In the genomic region with DNA sequence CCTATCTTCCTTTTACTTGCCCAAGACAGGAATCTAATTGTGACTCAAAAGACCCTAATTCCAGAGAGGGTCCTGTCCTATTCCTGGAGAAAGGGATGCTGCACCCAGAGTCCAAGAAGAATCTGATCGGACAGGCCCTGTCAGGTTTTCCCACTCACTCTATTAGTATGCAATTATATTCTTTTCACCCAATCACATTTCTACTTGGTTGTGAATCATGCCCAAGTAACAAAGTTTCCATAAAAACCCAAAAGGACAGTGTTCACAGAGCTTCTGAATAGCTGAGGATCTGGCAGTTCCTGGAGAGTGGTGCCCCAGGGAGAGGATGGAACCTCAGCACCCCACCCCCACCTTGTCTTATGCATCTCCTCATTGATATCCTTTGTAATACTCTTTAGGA, we compare ENCODE assay signal across 24 cellular contexts.
"Had no signal": no experiment of that assay in that cellular context is flagged by ENCODE, and none has a peak within 500 bp of the region (broad histone marks: within the 10 kb centered on the region; RNA-seq: fewer than 3 reads in every experiment).

No MANE protein-coding gene starts in this region.

- H3K27me3 ChIP-seq: body of pancreas, neural progenitor cell, sigmoid colon, upper lobe of left lung had no signal

- H3K36me3 Mint-ChIP-seq: activated CD8-positive, alpha-beta memory T cell treated with anti-CD3 and anti-CD28 coated beads, Interleukin-2, amount 10 ng/mL, durations not matched to agents 7 days and 5 days; activated naive CD4-positive, alpha-beta T cell treated with anti-CD3 and anti-CD28 coated beads, Interleukin-2, amount 10 ng/mL, durations not matched to agents 7 days and 5 days; naive B cell; neural progenitor cell had no signal

- H3K9ac ChIP-seq: neural progenitor cell had no signal

- H3K4me1 Mint-ChIP-seq: activated CD4-positive, alpha-beta memory T cell treated with anti-CD3 and anti-CD28 coated beads, Interleukin-2, amount 10 ng/mL, durations not matched to agents 7 days and 5 days; activated naive CD4-positive, alpha-beta T cell treated with anti-CD3 and anti-CD28 coated beads, Interleukin-2, amount 10 ng/mL, durations not matched to agents 7 days and 5 days; activated naive CD8-positive, alpha-beta T cell treated with anti-CD3 and anti-CD28 coated beads, Interleukin-2, amount 50 U/mL, for 24 hours; naive B cell had no signal

- H3K36me3 ChIP-seq: neural progenitor cell, sigmoid colon, thoracic aorta, upper lobe of left lung had no signal

- H3K4me3 Mint-ChIP-seq: activated CD4-positive, alpha-beta memory T cell treated with anti-CD3 and anti-CD28 coated beads, Interleukin-2, amount 10 ng/mL, durations not matched to agents 7 days and 5 days; activated CD4-positive, alpha-beta T cell treated with anti-CD3 and anti-CD28 coated beads, Interleukin-2, amount 10 ng/mL, durations not matched to agents 24 days and 14 days; activated CD8-positive, alpha-beta memory T cell treated with anti-CD3 and anti-CD28 coated beads, Interleukin-2, amount 10 ng/mL, durations not matched to agents 7 days and 5 days; activated naive CD4-positive, alpha-beta T cell treated with anti-CD3 and anti-CD28 coated beads, Interleukin-2, amount 10 ng/mL, durations not matched to agents 7 days and 5 days; activated naive CD8-positive, alpha-beta T cell treated with anti-CD3 and anti-CD28 coated beads, Interleukin-2, amount 50 U/mL, for 24 hours; naive B cell; neural progenitor cell had no signal

- H3K27ac Mint-ChIP-seq: activated CD4-positive, alpha-beta memory T cell treated with anti-CD3 and anti-CD28 coated beads, Interleukin-2, amount 10 ng/mL, durations not matched to agents 7 days and 5 days; activated CD4-positive, alpha-beta T cell treated with anti-CD3 and anti-CD28 coated beads, Interleukin-2, amount 10 ng/mL, durations not matched to agents 24 days and 14 days; activated CD8-positive, alpha-beta memory T cell treated with anti-CD3 and anti-CD28 coated beads, Interleukin-2, amount 10 ng/mL, durations not matched to agents 7 days and 5 days; activated naive CD4-positive, alpha-beta T cell treated with anti-CD3 and anti-CD28 coated beads, Interleukin-2, amount 10 ng/mL, durations not matched to agents 7 days and 5 days; activated naive CD8-positive, alpha-beta T cell treated with anti-CD3 and anti-CD28 coated beads, Interleukin-2, amount 50 U/mL, for 24 hours; naive B cell; neural progenitor cell had no signal

- DNase-seq: activated CD4-positive, alpha-beta memory T cell treated with anti-CD3 and anti-CD28 coated beads, Interleukin-2, amount 10 ng/mL, durations not matched to agents 7 days and 5 days; activated CD4-positive, alpha-beta T cell treated with anti-CD3 and anti-CD28 coated beads, Interleukin-2, amount 10 ng/mL, durations not matched to agents 24 days and 14 days; activated CD8-positive, alpha-beta memory T cell treated with anti-CD3 and anti-CD28 coated beads, Interleukin-2, amount 10 ng/mL, durations not matched to agents 7 days and 5 days; activated effector memory CD4-positive, alpha-beta T cell treated with anti-CD3 and anti-CD28 coated beads, Interleukin-2, amount 50 U/mL, for 16 hours; activated naive CD4-positive, alpha-beta T cell treated with anti-CD3 and anti-CD28 coated beads, Interleukin-2, amount 10 ng/mL, durations not matched to agents 7 days and 5 days; activated naive CD8-positive, alpha-beta T cell treated with anti-CD3 and anti-CD28 coated beads, Interleukin-2, amount 50 U/mL, for 24 hours; activated T-cell treated with anti-CD3 and anti-CD28 coated beads for 4 hours; body of pancreas; caudate nucleus; dermis blood vessel endothelial cell; effector CD8-positive, alpha-beta T cell; head of caudate nucleus; hypothalamus; left colon; naive B cell; sigmoid colon; stimulated activated CD4-positive, alpha-beta T cell treated with anti-CD3 and anti-CD28 coated beads, Interleukin-4, amount 100 ng/mL, for 1 hour; stimulated activated naive CD4-positive, alpha-beta T cell treated with Interleukin-2 at 50 U/mL for 16 hours; upper lobe of left lung had no signal

- H3K9me3 ChIP-seq: body of pancreas, sigmoid colon, thoracic aorta, upper lobe of left lung had no signal

- H3K9me3 Mint-ChIP-seq: activated CD4-positive, alpha-beta memory T cell treated with anti-CD3 and anti-CD28 coated beads, Interleukin-2, amount 10 ng/mL, durations not matched to agents 7 days and 5 days; activated naive CD4-positive, alpha-beta T cell treated with anti-CD3 and anti-CD28 coated beads, Interleukin-2, amount 10 ng/mL, durations not matched to agents 7 days and 5 days; neural progenitor cell had no signal

- H3K4me2 ChIP-seq: neural progenitor cell had no signal

- H2AFZ ChIP-seq: neural progenitor cell had no signal

- H3K4me3 ChIP-seq: body of pancreas, neural progenitor cell, sigmoid colon, thoracic aorta, upper lobe of left lung had no signal

- H3K27ac ChIP-seq: body of pancreas, neural progenitor cell, sigmoid colon, thoracic aorta, upper lobe of left lung, VCaP had no signal

- H3K4me1 ChIP-seq: body of pancreas, neural progenitor cell, sigmoid colon had no signal

- ATAC-seq: activated CD4-positive, CD25-positive, alpha-beta regulatory T cell treated with anti-CD3 and anti-CD28 coated beads, Interleukin-2, amount 50 U/mL, for 24 hours; activated CD8-positive, alpha-beta memory T cell treated with anti-CD3 and anti-CD28 coated beads, Interleukin-2, amount 10 ng/mL, durations not matched to agents 7 days and 5 days; activated naive CD8-positive, alpha-beta T cell treated with anti-CD3 and anti-CD28 coated beads, Interleukin-2, amount 50 U/mL, for 24 hours; body of pancreas; esophagus mucosa; left colon had no signal

- H3K27me3 Mint-ChIP-seq: activated CD4-positive, alpha-beta memory T cell treated with anti-CD3 and anti-CD28 coated beads, Interleukin-2, amount 10 ng/mL, durations not matched to agents 7 days and 5 days; activated CD4-positive, alpha-beta T cell treated with anti-CD3 and anti-CD28 coated beads, Interleukin-2, amount 10 ng/mL, durations not matched to agents 24 days and 14 days; activated CD8-positive, alpha-beta memory T cell treated with anti-CD3 and anti-CD28 coated beads, Interleukin-2, amount 10 ng/mL, durations not matched to agents 7 days and 5 days; activated naive CD4-positive, alpha-beta T cell treated with anti-CD3 and anti-CD28 coated beads, Interleukin-2, amount 10 ng/mL, durations not matched to agents 7 days and 5 days; activated naive CD8-positive, alpha-beta T cell treated with anti-CD3 and anti-CD28 coated beads, Interleukin-2, amount 50 U/mL, for 24 hours; naive B cell had no signal
